In genomic region chr19:37986048-37986750, GRCh38 we compare ENCODE assay signal across 10 cellular contexts.
DNase-seq lines count a peak whose midpoint lies in the region; ATAC-seq, FAIRE-seq and TF ChIP-seq lines count a peak whose summit lies in the region.
"Had no signal": no experiment of that assay in that cellular context is flagged by ENCODE, and none has a peak within 500 bp of the region (broad histone marks: within the 10 kb centered on the region; RNA-seq: fewer than 3 reads in every experiment).

No MANE protein-coding gene starts in this region.

- peak overlapping the region; percentile 46; the same call in 1 of the 2 replicates for H3K9ac ChIP-seq in iPS-20b (ENCODE audit: low read depth, low read length)

- H3K36me3 ChIP-seq in Peyer's patch (no peaks in the 10 kb centered on the region), iPS-20b (ENCODE audit: insufficient read depth, low read depth, low read length) (no peaks in the 10 kb centered on the region)
- H3K36me3 ChIP-seq: WERI-Rb-1 had no signal

- ATAC-seq in SK-N-SH treated with all-trans-retinoic acid at 6 μM for 48 hours: no peak

- H3K4me3 ChIP-seq in Peyer's patch: no peak overlapping the region
- H3K4me3 ChIP-seq in iPS-20b (ENCODE audit: low read length): no peak overlapping the region

- H3K27me3 ChIP-seq in Peyer's patch: no peaks in the 10 kb centered on the region
- H3K27me3 ChIP-seq in iPS-20b (ENCODE audit: insufficient read depth, low read length): no peaks in the 10 kb centered on the region

- DNase-seq in COR-L47 (lab: John Stamatoyannopoulos, UW) (peak; percentile 39), GM19239 (ENCODE audit: insufficient read length, low spot score) (no peak), Peyer's patch (peak in 2 of 3 donors; percentile 59 to 65), SKM-1 (lab: John Stamatoyannopoulos, UW; ENCODE audit: unreplicated experiment) (no peak), iPS-NIHi7 (ENCODE audit: extremely low spot score) (no peak)
- DNase-seq in stimulated activated CD4-positive, alpha-beta T cell treated with anti-CD3 and anti-CD28 coated beads, Interleukin-15, amount 100 ng/mL, for 24 hours: no peak
- DNase-seq: effector CD8-positive, alpha-beta T cell; WERI-Rb-1 had no signal

- H3K27ac ChIP-seq in Peyer's patch (peak overlapping the region in 2 of 4 donors; percentile 49 to 72), iPS-20b (ENCODE audit: low read length) (peak overlapping the region; percentile 18)
- H3K27ac ChIP-seq: WERI-Rb-1 had no signal

- no peak for TF ChIP-seq CTCF in Peyer's patch (IDR thresholded peaks at IDR 0.05)

- no peak for TF ChIP-seq POLR2A in Peyer's patch (IDR thresholded peaks at IDR 0.05)

- H3K4me1 ChIP-seq in Peyer's patch (peaks cover 0 to 35% (median 8%) of the 10 kb centered on the region in 4 donors), iPS-20b (ENCODE audit: insufficient read depth, low read length) (peaks cover 37% of the 10 kb centered on the region; the same call in 1 of the 2 replicates)

- FAIRE-seq in GM19239 (lab: Jason Lieb, UNC): peak; percentile 45

- H3K9me3 ChIP-seq in Peyer's patch (no peaks in the 10 kb centered on the region), iPS-20b (ENCODE audit: insufficient read depth, low read depth, low read length) (no peaks in the 10 kb centered on the region)

TF ChIP-seq in SK-N-SH treated with all-trans-retinoic acid at 6 μM for 48 hours, 23 proteins besides CTCF, POLR2A, EP300 and RAD21:
- TF ChIP-seq POU6F1 (CRISPR knock-in tag; IDR thresholded peaks at IDR 0.05; ENCODE audit: borderline replicate concordance, low read depth): no peak
- TF ChIP-seq CSDC2 (CRISPR knock-in tag; IDR thresholded peaks at IDR 0.05): no peak
- TF ChIP-seq TOX (CRISPR knock-in tag; IDR thresholded peaks at IDR 0.05; ENCODE audit: borderline replicate concordance): no peak
- TF ChIP-seq ZC3H10 (CRISPR knock-in tag; IDR thresholded peaks at IDR 0.05): no peak
- no peak for TF ChIP-seq GLIS3 (CRISPR knock-in tag; IDR thresholded peaks at IDR 0.05)
- TF ChIP-seq ZFP3 (CRISPR knock-in tag; IDR thresholded peaks at IDR 0.05): no peak
- TF ChIP-seq ZNF70 (CRISPR knock-in tag; IDR thresholded peaks at IDR 0.05): no peak
- no peak for TF ChIP-seq RARB (CRISPR knock-in tag; IDR thresholded peaks at IDR 0.05)

Comparison
In these comparisons a context has a peak if more than half of its experiments do, and no peak if none do; other contexts are left out.
1. DNase-seq: peak in COR-L47 (single experiment) and Peyer's patch (2 of 3); none in GM19239 (single experiment), SKM-1 (single experiment), stimulated activated CD4-positive, alpha-beta T cell treated with anti-CD3 and anti-CD28 coated beads, Interleukin-15, amount 100 ng/mL, for 24 hours (single experiment) and iPS-NIHi7 (single experiment).